In the genomic region with DNA sequence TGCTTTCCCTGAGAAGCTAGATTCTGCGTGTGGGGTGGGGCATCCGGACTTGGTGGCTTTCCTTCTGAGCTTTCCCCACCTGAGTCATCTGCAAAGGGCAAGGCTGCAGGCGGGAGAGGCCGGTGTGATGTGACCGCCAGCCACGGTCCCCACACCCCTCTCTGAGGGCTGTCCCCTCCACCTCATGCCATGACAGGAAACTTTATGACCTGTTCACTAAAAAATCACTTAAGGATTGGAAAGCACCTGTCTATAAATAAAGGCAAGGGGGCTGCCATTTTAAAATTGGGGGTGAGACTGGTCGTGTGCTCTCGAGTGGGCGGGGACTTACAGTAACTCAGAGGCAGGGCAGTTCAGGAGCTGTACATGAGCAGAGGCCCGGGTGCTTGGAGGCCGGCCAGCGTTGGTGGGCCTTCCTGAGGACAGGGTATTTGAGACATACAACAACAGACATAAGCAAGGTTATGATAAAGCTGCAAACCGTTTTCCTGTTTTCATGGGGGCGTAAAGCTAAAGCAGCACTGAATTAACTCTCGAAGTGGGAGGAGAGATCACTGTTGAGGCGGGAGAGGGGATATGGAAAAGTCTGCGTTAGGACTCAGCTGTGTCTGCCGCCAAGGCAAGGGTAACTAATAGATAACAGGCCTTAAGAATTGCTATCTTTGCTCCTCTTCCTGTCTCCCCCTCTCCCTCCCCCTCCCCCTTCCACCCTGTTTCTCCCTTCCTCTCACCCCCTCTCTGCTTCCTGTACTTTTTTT, we compare ENCODE assay signal across 8 cellular contexts. TPM values are rescaled to one million over a fixed set of nuclear protein-coding genes. Genes with fewer than 3 reads are reported as not detected.
DNase-seq lines count a peak whose midpoint lies in the region; ATAC-seq and TF ChIP-seq lines count a peak whose summit lies in the region.

No MANE protein-coding gene starts in this region.

- no peaks in the 10 kb centered on the region for H3K9me2 ChIP-seq in GM23338 (ENCODE audit: insufficient read depth)

- no peak for ATAC-seq in GM23338

- H4K20me1 ChIP-seq in GM23338 (replicated peaks; ENCODE audit: insufficient read depth) = no peaks in the 10 kb centered on the region

- H3K4me3 Mint-ChIP-seq in GM23338 = no peak overlapping the region

- no peak for TF ChIP-seq CTCF in GM23338 (conservative IDR thresholded peaks at IDR 0.05; ENCODE audit: low read depth in 2 of 2)

- H3K79me2 ChIP-seq in GM23338 (replicated peaks; ENCODE audit: insufficient read depth) = no peaks in the 10 kb centered on the region

- peaks cover 7% of the 10 kb centered on the region; the same call in 2 of the 3 replicates for H3K36me3 Mint-ChIP-seq in GM23338 (ENCODE audit: low read depth)

- no peak overlapping the region for H3K27ac ChIP-seq in GM23338 (ENCODE audit: low read depth)

- H3K4me3 ChIP-seq in GM23338 = no peak overlapping the region

- H3F3A ChIP-seq in GM23338 (replicated peaks; ENCODE audit: low read depth) = peaks cover 12% of the 10 kb centered on the region; the same call in 1 of the 2 replicates

- peak; percentile 75 for DNase-seq in EH (ENCODE audit: low read depth)
- DNase-seq in GM23338 (ENCODE audit: low spot score) = no peak
- peak; percentile 44 for DNase-seq in NCI-H2227 treated with DMSO at 0.1 percent for 48 hours (lab: John Stamatoyannopoulos, UW)
- peak; percentile 87 to 89 for DNase-seq in activated T-cell treated with anti-CD3 and anti-CD28 coated beads, Interleukin-2, amount 50 U/mL, for 48 hours
- DNase-seq in germinal center (ENCODE audit: low spot score) = peak; percentile 50
- peak in 2 of 3 donors; percentile 77 for DNase-seq in stimulated activated CD4-positive, alpha-beta T cell treated with anti-CD3 and anti-CD28 coated beads, Interleukin-12 subunit alpha, Interleukin-12 subunit beta, amount 100 ng/mL, for 48 hours (ENCODE audit: low read depth in 2 of 3, low spot score in 1 of 3)
- no peak for DNase-seq in amniotic stem cell (lab: John Stamatoyannopoulos, UW)
- no peak for DNase-seq in RKO (ENCODE audit: low spot score)

- no peaks in the 10 kb centered on the region for H3K9me3 Mint-ChIP-seq in GM23338

- H3K27ac Mint-ChIP-seq in GM23338 = no peak overlapping the region

- no peaks in the 10 kb centered on the region for H3K27me3 ChIP-seq in GM23338 (ENCODE audit: insufficient read depth)

- peaks cover 29% of the 10 kb centered on the region for H3K4me1 ChIP-seq in GM23338 (ENCODE audit: insufficient read depth)

- peaks cover 13% of the 10 kb centered on the region for H3K27me3 Mint-ChIP-seq in GM23338 (ENCODE audit: insufficient read depth, low read depth, poor library complexity)

- H3K4me2 ChIP-seq in GM23338 = 0 out of 2 replicates have a peak overlapping the region, but pooled peaks have one; percentile 23

- peaks cover 44% of the 10 kb centered on the region for H3K4me1 Mint-ChIP-seq in GM23338

- no peak overlapping the region; the same call in 1 of the 2 replicates for H2AFZ ChIP-seq in GM23338

- H3K36me3 ChIP-seq in GM23338 (ENCODE audit: insufficient read depth) = no peaks in the 10 kb centered on the region

TF ChIP-seq in GM23338, 12 proteins besides CTCF, POLR2A, EP300 and RAD21:
- TF ChIP-seq ZNF331 (CRISPR knock-in tag; IDR thresholded peaks at IDR 0.05; ENCODE audit: low read depth) = no peak
- TF ChIP-seq, protein P1, sequence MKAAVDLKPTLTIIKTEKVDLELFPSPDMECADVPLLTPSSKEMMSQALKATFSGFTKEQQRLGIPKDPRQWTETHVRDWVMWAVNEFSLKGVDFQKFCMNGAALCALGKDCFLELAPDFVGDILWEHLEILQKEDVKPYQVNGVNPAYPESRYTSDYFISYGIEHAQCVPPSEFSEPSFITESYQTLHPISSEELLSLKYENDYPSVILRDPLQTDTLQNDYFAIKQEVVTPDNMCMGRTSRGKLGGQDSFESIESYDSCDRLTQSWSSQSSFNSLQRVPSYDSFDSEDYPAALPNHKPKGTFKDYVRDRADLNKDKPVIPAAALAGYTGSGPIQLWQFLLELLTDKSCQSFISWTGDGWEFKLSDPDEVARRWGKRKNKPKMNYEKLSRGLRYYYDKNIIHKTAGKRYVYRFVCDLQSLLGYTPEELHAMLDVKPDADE (IDR thresholded peaks at IDR 0.05) = no peak
- no peak for TF ChIP-seq EZH2 (IDR thresholded peaks at IDR 0.05; ENCODE audit: low read depth, unreplicated experiment)

RNA-seq across cellular contexts. Expression of a gene that starts 16.1 kb away (rescaled TPM):
- 5.6 and 8.4 TPM in 2 replicates for total RNA-seq in GM23338 (2014; rRNA removed; shearing (Covaris generic))
- polyA plus RNA-seq in GM23338 (2016; fragmentation: Nextera tagmentation; extraction: Ambion mirVana) = 6.5 and 7.2 TPM in 2 replicates

RNA-seq across cellular contexts. Expression of a gene that starts 45.4 kb away (rescaled TPM):
- 65.0 and 71.3 TPM in 2 replicates for total RNA-seq in GM23338 (2014; rRNA removed; shearing (Covaris generic))
- 46.6 and 47.4 TPM in 2 replicates for polyA plus RNA-seq in GM23338 (2016; fragmentation: Nextera tagmentation; extraction: Ambion mirVana)

Comparison
In these comparisons a context has a peak if more than half of its experiments do, and no peak if none do; other contexts are left out.
1. DNase-seq: peak in EH (single experiment), NCI-H2227 treated with DMSO at 0.1 percent for 48 hours (single experiment), activated T-cell treated with anti-CD3 and anti-CD28 coated beads, Interleukin-2, amount 50 U/mL, for 48 hours (2 of 2), germinal center (single experiment) and stimulated activated CD4-positive, alpha-beta T cell treated with anti-CD3 and anti-CD28 coated beads, Interleukin-12 subunit alpha, Interleukin-12 subunit beta, amount 100 ng/mL, for 48 hours (2 of 3); none in GM23338 (single experiment), amniotic stem cell (single experiment) and RKO (single experiment).